ENCODE assay signal across 1 cellular context in genomic region chr9:100204796-100205195, GRCh38.
TF ChIP-seq lines count a peak whose summit lies in the region.

No MANE protein-coding gene starts in this region.

TF ChIP-seq in SK-N-SH treated with all-trans-retinoic acid at 6 μM for 48 hours, 23 proteins besides CTCF, POLR2A, EP300 and RAD21 (continued from another document):
- no peak for TF ChIP-seq PATZ1 (CRISPR knock-in tag; IDR thresholded peaks at IDR 0.05; ENCODE audit: borderline replicate concordance)
- TF ChIP-seq ARNTL (CRISPR knock-in tag; IDR thresholded peaks at IDR 0.05; ENCODE audit: borderline replicate concordance, low read depth): no peak
- peak; percentile 86 for TF ChIP-seq CREB5 (CRISPR knock-in tag; IDR thresholded peaks at IDR 0.05; ENCODE audit: low read depth)
- no peak for TF ChIP-seq ZNF70 (CRISPR knock-in tag; IDR thresholded peaks at IDR 0.05)
- TF ChIP-seq ZNF565 (CRISPR knock-in tag; conservative IDR thresholded peaks at IDR 0.05; ENCODE audit: low read depth): no peak
